In the genomic region with DNA sequence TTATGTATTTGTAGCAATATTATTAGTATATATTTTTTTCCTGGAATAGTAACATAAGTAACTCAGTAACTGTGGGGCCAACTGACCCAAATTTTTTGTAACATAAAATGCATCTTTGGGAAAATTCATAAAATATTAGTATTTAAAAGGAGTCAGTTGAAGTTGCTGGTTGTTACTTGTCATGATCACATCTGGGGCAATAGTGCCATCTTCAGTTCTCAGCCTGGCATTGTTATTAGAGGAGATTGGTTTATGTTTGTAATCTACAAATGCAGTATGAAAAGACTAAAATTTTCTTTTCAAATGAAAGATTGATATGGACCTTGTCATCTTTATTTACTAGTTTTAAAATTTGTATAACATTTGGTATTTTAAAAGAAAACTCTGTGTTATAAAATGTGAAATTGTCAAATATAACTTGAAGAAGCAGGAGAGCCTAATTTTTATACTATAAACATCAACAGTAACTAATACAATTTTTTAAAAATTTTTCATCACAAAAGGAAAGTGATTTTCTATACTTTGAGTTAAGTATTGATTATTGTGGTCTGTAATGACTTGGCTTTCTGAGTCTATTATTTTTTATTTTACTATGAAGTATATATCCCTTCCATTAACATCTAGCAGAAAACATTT, we compare ENCODE assay signal across 8 cellular contexts. TPM values are rescaled to one million over a fixed set of nuclear protein-coding genes. Genes with fewer than 3 reads are reported as not detected.
DNase-seq lines count a peak whose midpoint lies in the region; ATAC-seq and TF ChIP-seq lines count a peak whose summit lies in the region.

No MANE protein-coding gene starts in this region.

- in situ Hi-C loops in GM23248 (cut with MboI): loop anchor here (25.0 kb wide), 1 partner anchor 255 kb away; no protein-coding TSS in a partner anchor

- ATAC-seq in HG03108 (IDR thresholded peaks at IDR 0.05; ENCODE audit: unreplicated experiment): no peak

- DNase-seq in DMS114 treated with DMSO at 0.1 percent for 48 hours (lab: John Stamatoyannopoulos, UW; ENCODE audit: unreplicated experiment) (peak; percentile 58), GM23248 (peak; percentile 67), NCI-H1105 treated with DMSO at 0.1 percent for 48 hours (lab: John Stamatoyannopoulos, UW) (peak; percentile 82), WERI-Rb-1 (no peak), kidney epithelial cell (ENCODE audit: low read depth) (peak; percentile 2), activated gamma-delta T cell (lab: John Stamatoyannopoulos, UW) (no peak)
- no peak for DNase-seq in activated CD4-positive, alpha-beta memory T cell treated with anti-CD3 and anti-CD28 coated beads for 36 hours

- no peaks in the 10 kb centered on the region for H3K9me3 Mint-ChIP-seq in activated CD4-positive, alpha-beta memory T cell treated with anti-CD3 and anti-CD28 coated beads for 36 hours

- POLR2A ChIA-PET in activated CD4-positive, alpha-beta memory T cell treated with anti-CD3 and anti-CD28 coated beads for 36 hours (lab: Charles Lee): no interaction called here

- no peak overlapping the region for H3K4me3 Mint-ChIP-seq in activated CD4-positive, alpha-beta memory T cell treated with anti-CD3 and anti-CD28 coated beads for 36 hours

- no peaks in the 10 kb centered on the region for H3K9me3 ChIP-seq in GM23248 (ENCODE audit: low read depth)
- no peaks in the 10 kb centered on the region for H3K9me3 ChIP-seq in WERI-Rb-1 (ENCODE audit: severe bottlenecking)

- H3K9ac ChIP-seq in GM23248: no peak overlapping the region

- H3K27me3 ChIP-seq in GM23248 (replicated peaks; ENCODE audit: insufficient read depth): no peaks in the 10 kb centered on the region
- no peaks in the 10 kb centered on the region for H3K27me3 ChIP-seq in WERI-Rb-1 (ENCODE audit: insufficient read depth, low read depth, severe bottlenecking)
- no peaks in the 10 kb centered on the region for H3K27me3 ChIP-seq in kidney epithelial cell (ENCODE audit: control insufficient read depth, insufficient read depth, low read length)

- H2AFZ ChIP-seq in GM23248: no peak overlapping the region

- H3K36me3 Mint-ChIP-seq in activated CD4-positive, alpha-beta memory T cell treated with anti-CD3 and anti-CD28 coated beads for 36 hours: no peaks in the 10 kb centered on the region

- H3F3A ChIP-seq in GM23248 (ENCODE audit: insufficient read depth): no peaks in the 10 kb centered on the region

- H3K4me3 ChIP-seq in GM23248 (no peak overlapping the region), WERI-Rb-1 (ENCODE audit: low read depth, low read length) (no peak overlapping the region), kidney epithelial cell (ENCODE audit: low read depth, low read length) (no peak overlapping the region)

- H3K4me1 ChIP-seq in GM23248 (ENCODE audit: insufficient read depth): peaks cover 5% of the 10 kb centered on the region; the same call in 1 of the 2 replicates

- H4K20me1 ChIP-seq in GM23248 (ENCODE audit: insufficient read depth): no peaks in the 10 kb centered on the region

- H3K27ac ChIP-seq in GM23248 (no peak overlapping the region), WERI-Rb-1 (no peak overlapping the region)

- no peaks in the 10 kb centered on the region for H3K79me2 ChIP-seq in GM23248 (ENCODE audit: insufficient read depth)

- no peaks in the 10 kb centered on the region for H3K4me1 Mint-ChIP-seq in activated CD4-positive, alpha-beta memory T cell treated with anti-CD3 and anti-CD28 coated beads for 36 hours (ENCODE audit: low read depth)

- peak; percentile 37; the same call in 1 of the 2 replicates for TF ChIP-seq CTCF in WERI-Rb-1 (IDR thresholded peaks at IDR 0.05; ENCODE audit: low read depth, low read length)
- peak; percentile 51 for TF ChIP-seq CTCF in kidney epithelial cell (IDR thresholded peaks at IDR 0.05; ENCODE audit: insufficient read depth, low read length, poor library complexity, severe bottlenecking)

- intact Hi-C loops in activated CD4-positive, alpha-beta memory T cell treated with anti-CD3 and anti-CD28 coated beads for 36 hours (cut with micrococcal nuclease): loop anchor here (2.0 to 10.0 kb wide), 3 partner anchors 427 to 913 kb away; partner anchors contain the start of gene SHOX2

- no peaks in the 10 kb centered on the region for H3K27me3 Mint-ChIP-seq in activated CD4-positive, alpha-beta memory T cell treated with anti-CD3 and anti-CD28 coated beads for 36 hours

- no peak overlapping the region for H3K4me2 ChIP-seq in GM23248 (ENCODE audit: unreplicated experiment)

- H3K9me2 ChIP-seq in GM23248 (ENCODE audit: insufficient read depth): no peaks in the 10 kb centered on the region

- CTCF ChIA-PET in activated CD4-positive, alpha-beta memory T cell treated with anti-CD3 and anti-CD28 coated beads for 36 hours (lab: Charles Lee): interaction anchor here (0.7 to 2.2 kb wide), 5 partner anchors 10 to 999 kb away, joined by 3 to 8 read pairs (median 4); no protein-coding TSS in a partner anchor

- no peak overlapping the region for H3K27ac Mint-ChIP-seq in activated CD4-positive, alpha-beta memory T cell treated with anti-CD3 and anti-CD28 coated beads for 36 hours

- no peaks in the 10 kb centered on the region for H3K36me3 ChIP-seq in GM23248 (ENCODE audit: low read depth)
- H3K36me3 ChIP-seq in WERI-Rb-1: no peaks in the 10 kb centered on the region
- H3K36me3 ChIP-seq in kidney epithelial cell (ENCODE audit: control insufficient read depth, insufficient read depth, low read length): no peaks in the 10 kb centered on the region

RNA-seq across cellular contexts. Expression of gene MLF1, which starts 38.8 kb away (rescaled TPM):
- total RNA-seq in GM23248 (2014; rRNA removed; shearing (Covaris generic)): 13.4 and 17.3 TPM in 2 replicates
- polyA plus RNA-seq in GM23248 (2016; fragmentation: Nextera tagmentation; extraction: Ambion mirVana): 13.6 and 15.6 TPM in 2 replicates
- 12.8 and 20.4 TPM in 2 replicates for total RNA-seq in kidney epithelial cell
- 1 to 10 TPM; 3.8 to 3.9 TPM for total RNA-seq in activated CD4-positive, alpha-beta memory T cell treated with anti-CD3 and anti-CD28 coated beads for 36 hours

Comparison
In these comparisons a context has a peak if more than half of its experiments do, and no peak if none do; other contexts are left out.
1. DNase-seq: peak in DMS114 treated with DMSO at 0.1 percent for 48 hours (single experiment), GM23248 (single experiment), NCI-H1105 treated with DMSO at 0.1 percent for 48 hours (single experiment) and kidney epithelial cell (single experiment); none in WERI-Rb-1 (single experiment), activated gamma-delta T cell (single experiment) and activated CD4-positive, alpha-beta memory T cell treated with anti-CD3 and anti-CD28 coated beads for 36 hours (single experiment).